ENCODE assay signal across 8 cellular contexts in the genomic region with DNA sequence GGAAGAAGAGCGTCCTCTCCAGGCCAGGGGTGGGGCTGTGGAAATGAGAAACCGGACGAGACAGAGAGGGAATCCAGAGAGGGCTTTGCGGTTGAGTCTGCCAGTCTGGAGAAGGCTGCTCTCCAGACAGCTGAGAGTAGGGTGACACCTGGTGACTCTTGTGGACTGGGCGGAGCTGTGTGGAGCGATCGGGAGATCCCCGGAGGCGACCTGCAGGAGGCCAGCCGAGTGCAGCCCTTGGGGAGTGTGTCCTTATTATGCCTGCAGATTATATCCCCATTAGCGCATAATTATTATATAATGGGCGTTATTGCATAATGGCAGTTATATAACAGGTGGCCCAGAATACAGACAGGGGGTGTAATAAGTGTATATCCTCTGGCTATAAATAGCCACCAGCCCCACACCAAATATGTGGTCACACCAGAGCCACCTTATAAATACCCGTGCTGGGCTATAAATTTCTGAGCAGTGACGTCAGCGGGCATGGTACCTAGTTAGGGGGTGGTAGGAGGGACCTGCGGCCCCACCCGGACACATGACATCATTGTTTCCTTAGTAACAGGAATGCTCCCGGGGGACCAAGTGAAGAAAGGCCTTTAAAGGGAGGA. TPM values are rescaled to one million over a fixed set of nuclear protein-coding genes. Genes with fewer than 3 reads are reported as not detected.
DNase-seq lines count a peak whose midpoint lies in the region; ATAC-seq and TF ChIP-seq lines count a peak whose summit lies in the region.

No MANE protein-coding gene starts in this region.

- H3K4me3 Mint-ChIP-seq in brain: peak overlapping the region in 4 of 5 experiments; percentile 4 to 93 (median 52)
- H3K4me3 Mint-ChIP-seq in activated T-cell treated with anti-CD3 and anti-CD28 coated beads, Interleukin-2, amount 50 U/mL, for 24 hours: no peak overlapping the region

- peak overlapping the region in 3 of 5 experiments; percentile 88 to 93 (median 91) for H3K27ac Mint-ChIP-seq in brain
- no peak overlapping the region for H3K27ac Mint-ChIP-seq in activated T-cell treated with anti-CD3 and anti-CD28 coated beads, Interleukin-2, amount 50 U/mL, for 24 hours

- peaks cover 95% of the 10 kb centered on the region for H3K4me1 Mint-ChIP-seq in brain
- no peaks in the 10 kb centered on the region for H3K4me1 Mint-ChIP-seq in activated T-cell treated with anti-CD3 and anti-CD28 coated beads, Interleukin-2, amount 50 U/mL, for 24 hours (ENCODE audit: low read depth)

- H3K36me3 Mint-ChIP-seq in brain: no peaks in the 10 kb centered on the region
- no peaks in the 10 kb centered on the region for H3K36me3 Mint-ChIP-seq in activated T-cell treated with anti-CD3 and anti-CD28 coated beads, Interleukin-2, amount 50 U/mL, for 24 hours (ENCODE audit: low read depth)

- H3K27me3 Mint-ChIP-seq in brain: peaks cover 86% of the 10 kb centered on the region
- H3K27me3 Mint-ChIP-seq in activated T-cell treated with anti-CD3 and anti-CD28 coated beads, Interleukin-2, amount 50 U/mL, for 24 hours: no peaks in the 10 kb centered on the region

- ATAC-seq in GM18517 (IDR thresholded peaks at IDR 0.05; ENCODE audit: unreplicated experiment): no peak

- DNase-seq in NCI-H146 treated with DMSO at 0.1 percent for 48 hours (lab: John Stamatoyannopoulos, UW; ENCODE audit: unreplicated experiment) (peak; percentile 96), mucosa of gallbladder (ENCODE audit: low spot score) (peak; percentile 57), foreskin melanocyte (no peak), NCI-H2227 (lab: John Stamatoyannopoulos, UW; ENCODE audit: unreplicated experiment) (no peak)
- DNase-seq in activated T-cell treated with anti-CD3 and anti-CD28 coated beads, Interleukin-2, amount 50 U/mL, for 24 hours: no peak

- H3K27ac ChIP-seq in C4-2B: peak overlapping the region; percentile 27

- peaks cover 0 to 7% (median 0%) of the 10 kb centered on the region in 5 experiments for H3K9me3 Mint-ChIP-seq in brain
- no peaks in the 10 kb centered on the region for H3K9me3 Mint-ChIP-seq in activated T-cell treated with anti-CD3 and anti-CD28 coated beads, Interleukin-2, amount 50 U/mL, for 24 hours

- TF ChIP-seq CTCF in C4-2B (conservative IDR thresholded peaks at IDR 0.05) (no peak), brain (conservative IDR thresholded peaks at IDR 0.05) (no peak)

RNA-seq across cellular contexts. Expression of gene NFIX, which starts 41.2 kb away (rescaled TPM):
- polyA plus RNA-seq in brain (ENCODE audit: insufficient read depth, low read depth, low replicate concordance): 239 TPM
- 135 TPM for total RNA-seq in mucosa of gallbladder

Comparison
In these comparisons a context has a peak if more than half of its experiments do, and no peak if none do; other contexts are left out.
1. DNase-seq: peak in NCI-H146 treated with DMSO at 0.1 percent for 48 hours (single experiment) and mucosa of gallbladder (single experiment); none in activated T-cell treated with anti-CD3 and anti-CD28 coated beads, Interleukin-2, amount 50 U/mL, for 24 hours (single experiment), foreskin melanocyte (single experiment) and NCI-H2227 (single experiment).